8 cellular contexts compared by ENCODE assay signal in the genomic region with DNA sequence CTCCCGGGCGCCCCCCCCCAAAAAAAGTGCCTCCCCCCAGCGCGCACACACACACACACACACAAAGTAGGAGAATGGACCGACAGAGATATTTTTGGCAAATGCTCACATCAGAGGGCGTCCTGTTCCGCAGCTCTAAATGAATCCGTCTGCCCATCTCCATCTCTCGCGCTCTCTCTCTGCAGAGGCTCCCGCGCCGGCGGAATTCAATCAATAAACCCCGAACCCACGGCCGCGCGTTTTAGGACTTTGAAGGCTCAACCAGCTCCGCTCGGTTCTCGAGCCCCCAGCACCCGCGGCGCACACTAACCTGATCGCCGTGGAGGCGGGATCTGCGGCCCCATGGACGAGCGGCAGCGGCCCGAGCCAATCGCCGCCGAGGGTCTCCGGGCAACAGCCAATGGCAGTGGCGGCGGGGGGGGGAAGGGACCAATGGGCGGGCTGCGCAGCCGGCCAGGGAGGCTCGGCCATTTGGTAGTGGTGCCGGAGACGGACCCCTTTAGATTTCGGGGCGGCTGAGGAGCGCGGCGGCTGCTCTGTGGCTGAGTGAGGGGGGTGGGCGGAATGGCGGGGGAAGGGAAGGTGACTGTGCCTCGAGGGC. TPM values are rescaled to one million over a fixed set of nuclear protein-coding genes. Genes with fewer than 3 reads are reported as not detected.
DNase-seq lines count a peak whose midpoint lies in the region; ATAC-seq and TF ChIP-seq lines count a peak whose summit lies in the region.

ANP32A (minus strand) TSS at position 307 of the 601 bp plus-strand sequence; CDS start at position 163, 144 bp downstream.

- H3K4me3 ChIP-seq in PC-3 (ENCODE audit: low read length) (peak within 1 kb of the TSS; percentile 98), mucosa of rectum (ENCODE audit: low read length in 2 of 2) (peak within 1 kb of the TSS; percentile 93 to 96)

- no peaks in the 10 kb centered on the region for H3K9me3 ChIP-seq in PC-3 (ENCODE audit: low read length)
- no peaks in the 10 kb centered on the region for H3K9me3 ChIP-seq in mucosa of rectum (ENCODE audit: control insufficient read depth in 2 of 2, low read length in 2 of 2)

- H3K4me1 ChIP-seq in PC-3 (ENCODE audit: insufficient read depth, low read length) (peaks cover 22% of the 10 kb centered on the region), mucosa of rectum (ENCODE audit: control insufficient read depth in 2 of 2, insufficient read depth in 2 of 2, low read length in 2 of 2) (peaks cover 11 to 23% of the 10 kb centered on the region in 2 donors)

- H3K27ac ChIP-seq in PC-3 (ENCODE audit: low read length) (peak within 1 kb of the TSS; percentile 87), epithelial cell of prostate (peak within 1 kb of the TSS; percentile 85), mucosa of rectum (ENCODE audit: low read depth in 2 of 2, low read length in 2 of 2) (peak within 1 kb of the TSS; percentile 97)

- TF ChIP-seq CTCF in Calu3 (IDR thresholded peaks at IDR 0.05; ENCODE audit: unreplicated experiment) (no peak), PC-3 (conservative IDR thresholded peaks at IDR 0.05; ENCODE audit: low read depth, low read length) (no peak)

- H2AFZ ChIP-seq in PC-3 (ENCODE audit: low read length), result peak within 1 kb of the TSS; percentile 78

- peak within 1 kb of the TSS; percentile 96 for H3K9ac ChIP-seq in PC-3 (ENCODE audit: low read length)
- peak within 1 kb of the TSS; percentile 96 to 97 for H3K9ac ChIP-seq in mucosa of rectum (ENCODE audit: low read depth in 1 of 2, low read length in 2 of 2)

- H3F3A ChIP-seq in PC-3 (ENCODE audit: low read length, unreplicated experiment), result no peaks in the 10 kb centered on the region

- intact Hi-C loops in Calu3 (cut with micrococcal nuclease; ENCODE audit: unreplicated experiment) (no loop called here), PC-3 (cut with micrococcal nuclease) (no loop called here)

- H3K27ac Mint-ChIP-seq in Calu3 (ENCODE audit: unreplicated experiment) (peak within 1 kb of the TSS; percentile 88), IgD-negative memory B cell (peak within 1 kb of the TSS; percentile 98 to 100 (median 99))

- H3K9me2 ChIP-seq in PC-3 (replicated peaks; ENCODE audit: low read length), result no peaks in the 10 kb centered on the region

- H3K4me3 Mint-ChIP-seq in Calu3 (ENCODE audit: low read depth, unreplicated experiment), result peak within 1 kb of the TSS; percentile 96
- H3K4me3 Mint-ChIP-seq in IgD-negative memory B cell, result peak within 1 kb of the TSS; percentile 95 to 100 (median 99)

- peaks cover 71% of the 10 kb centered on the region for H3K79me2 ChIP-seq in PC-3 (ENCODE audit: low read length)

- ATAC-seq in GM21447 (IDR thresholded peaks at IDR 0.05; ENCODE audit: unreplicated experiment) (peak; percentile 49), PC-3 (peak; percentile 63)

- CTCF ChIA-PET in Calu3 (lab: Charles Lee), result interaction anchor here (0.6 kb wide), 2 partner anchors 8 to 722 kb away, joined by 4 to 13 read pairs; no protein-coding TSS in a partner anchor
- CTCF ChIA-PET in PC-3 (lab: Charles Lee), result no interaction called here

- POLR2A ChIA-PET in PC-3 (lab: Charles Lee; ENCODE audit: unreplicated experiment), result no interaction called here

- no peaks in the 10 kb centered on the region for H3K9me3 Mint-ChIP-seq in Calu3 (ENCODE audit: low read depth, unreplicated experiment)
- H3K9me3 Mint-ChIP-seq in IgD-negative memory B cell, result no peaks in the 10 kb centered on the region

- H3K27me3 Mint-ChIP-seq in Calu3 (ENCODE audit: unreplicated experiment), result no peaks in the 10 kb centered on the region
- peaks cover 1% of the 10 kb centered on the region for H3K27me3 Mint-ChIP-seq in IgD-negative memory B cell

- peaks cover 63% of the 10 kb centered on the region for H3K36me3 Mint-ChIP-seq in Calu3 (ENCODE audit: insufficient read depth, unreplicated experiment)
- peaks cover 2% of the 10 kb centered on the region for H3K36me3 Mint-ChIP-seq in IgD-negative memory B cell

- H3K36me3 ChIP-seq in PC-3 (ENCODE audit: low read depth, low read length) (peaks cover under 1% of the 10 kb centered on the region; the same call in 1 of the 2 replicates), mucosa of rectum (ENCODE audit: control insufficient read depth in 2 of 2, insufficient read depth in 2 of 2, low read length in 2 of 2) (no peaks in the 10 kb centered on the region)

- DNase-seq in Calu3 (peak; percentile 99), PC-3 (peak; percentile 93), activated T-cell treated with anti-CD3 and anti-CD28 coated beads for 48 hours (ENCODE audit: low read depth) (peak; percentile 97), epithelial cell of prostate (ENCODE audit: low read depth, low spot score) (peak; percentile 60)
- DNase-seq in stimulated activated CD8-positive, alpha-beta memory T cell treated with anti-CD3 and anti-CD28 coated beads, Interleukin-4, amount 100 ng/mL, for 48 hours, result peak; percentile 98

- BruUV-seq in Calu3 (replicated peaks; lab: Mats Ljungman, UMichigan) (no TSS peak), PC-3 (replicated peaks; lab: Mats Ljungman, UMichigan) (no TSS peak)

- H3K4me2 ChIP-seq in PC-3 (ENCODE audit: low read length), result peak within 1 kb of the TSS; percentile 99

- H3K4me1 Mint-ChIP-seq in Calu3 (ENCODE audit: low read depth, unreplicated experiment), result peaks cover 20% of the 10 kb centered on the region
- peaks cover 20 to 33% (median 26%) of the 10 kb centered on the region in 3 donors for H3K4me1 Mint-ChIP-seq in IgD-negative memory B cell

- H4K20me1 ChIP-seq in PC-3 (ENCODE audit: low read length), result 0 out of 2 replicates have a peak, but pooled peaks cover 6% of the 10 kb centered on the region

- no peaks in the 10 kb centered on the region for H3K27me3 ChIP-seq in PC-3 (ENCODE audit: low read length)
- H3K27me3 ChIP-seq in mucosa of rectum (ENCODE audit: control insufficient read depth in 2 of 2, insufficient read depth in 2 of 2, low read length in 2 of 2), result no peaks in the 10 kb centered on the region

RNA-seq across cellular contexts. Expression of gene ANP32A, which starts in this region (rescaled TPM):
- total RNA-seq in Calu3 (2022), result 250 and 267 TPM in 2 replicates
- polyA plus RNA-seq in IgD-negative memory B cell, result 110 TPM
- total RNA-seq in PC-3 (2014; rRNA removed), result 106 and 151 TPM in 2 replicates

Comparison
In these comparisons a context has a peak if more than half of its experiments do, and no peak if none do; other contexts are left out.
1. Peak in every context shown above with its lines: DNase-seq, ATAC-seq, H3K4me3 ChIP-seq and H3K27ac ChIP-seq.